1 cellular context compared by ENCODE assay signal in the genomic region with DNA sequence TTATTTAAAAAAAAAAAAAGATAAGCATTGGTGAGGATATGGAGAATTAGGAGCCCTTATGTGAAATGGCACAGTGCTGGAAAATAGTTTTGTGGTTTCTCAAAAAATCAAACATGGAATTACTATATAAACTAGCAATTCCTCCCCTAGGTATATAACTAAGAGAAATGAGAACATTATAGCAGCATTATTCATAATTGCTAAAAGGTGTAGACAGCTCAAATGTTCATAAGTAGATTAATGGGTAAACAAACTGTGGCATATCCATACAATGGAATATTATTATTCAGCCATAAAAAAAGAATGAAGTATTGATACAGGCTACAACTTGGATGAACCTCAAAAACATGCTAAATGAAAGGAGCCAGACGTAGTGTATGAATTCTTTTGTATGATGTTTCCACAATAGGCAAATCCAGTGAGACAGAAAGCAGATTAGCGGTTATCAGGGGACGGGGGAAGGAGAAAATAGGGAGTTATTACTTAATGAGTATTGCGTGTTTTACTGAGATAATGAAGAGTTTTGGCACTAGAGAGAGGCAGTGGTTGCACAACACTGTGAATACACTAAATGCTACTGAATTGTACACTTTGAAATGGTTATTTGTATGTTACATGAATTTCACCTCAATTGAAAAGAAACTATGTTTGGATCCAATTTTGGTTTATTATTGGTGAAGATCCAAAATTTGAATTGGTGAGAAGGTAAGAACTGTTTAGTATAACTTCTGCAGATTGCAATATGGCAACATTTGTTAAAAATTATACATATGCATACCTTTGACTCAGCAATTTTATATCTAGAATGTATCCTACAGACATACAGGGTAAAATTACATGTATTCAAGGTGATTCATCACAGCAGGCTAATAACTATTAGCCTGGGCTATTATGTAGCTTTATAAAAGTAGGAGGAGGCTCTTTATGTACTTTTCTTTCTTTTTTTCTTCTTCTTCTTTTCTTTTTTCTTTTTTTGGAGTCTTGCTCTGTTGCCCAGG.
TF ChIP-seq lines count a peak whose summit lies in the region.

No MANE protein-coding gene starts in this region.

TF ChIP-seq in K562, 482 proteins besides CTCF, POLR2A, EP300 and RAD21 (continued from another document):
- TF ChIP-seq ZNF785 (CRISPR knock-in tag; IDR thresholded peaks at IDR 0.05) (no peak), IRF2 (CRISPR knock-in tag; IDR thresholded peaks at IDR 0.05) (no peak), SMARCC2 (IDR thresholded peaks at IDR 0.05; ENCODE audit: low read depth) (0 out of 2 replicates have a peak, but pooled peaks have one; percentile 27), KLF1 (tag; IDR thresholded peaks at IDR 0.05) (no peak), FOXJ2 (tag; IDR thresholded peaks at IDR 0.05) (peak; percentile 37; the same call in 1 of the 2 replicates), JUNB (CRISPR knock-in tag; conservative IDR thresholded peaks at IDR 0.05) (no peak), DIDO1 (tag; IDR thresholded peaks at IDR 0.05; ENCODE audit: low read depth) (no peak), BRD9 (IDR thresholded peaks at IDR 0.05; ENCODE audit: low read depth, partially characterized antibody) (no peak), ZNF263 (CRISPR knock-in tag; IDR thresholded peaks at IDR 0.05; ENCODE audit: borderline replicate concordance) (no peak), RBFOX2 (IDR thresholded peaks at IDR 0.05; ENCODE audit: low read depth, low read length) (no peak), NFRKB (IDR thresholded peaks at IDR 0.05; ENCODE audit: low read depth) (no peak), ZZZ3 (IDR thresholded peaks at IDR 0.05) (no peak), CEBPB (tag; IDR thresholded peaks at IDR 0.05) (peak; percentile 99), KAT7 (CRISPR knock-in tag; IDR thresholded peaks at IDR 0.05; ENCODE audit: borderline replicate concordance) (no peak), IFI16 (CRISPR knock-in tag; IDR thresholded peaks at IDR 0.05) (no peak), OTX1 (CRISPR knock-in tag; IDR thresholded peaks at IDR 0.05) (no peak), SAFB (IDR thresholded peaks at IDR 0.05; ENCODE audit: borderline replicate concordance, low read depth, low read length) (no peak)
- TF ChIP-seq, protein P1, sequence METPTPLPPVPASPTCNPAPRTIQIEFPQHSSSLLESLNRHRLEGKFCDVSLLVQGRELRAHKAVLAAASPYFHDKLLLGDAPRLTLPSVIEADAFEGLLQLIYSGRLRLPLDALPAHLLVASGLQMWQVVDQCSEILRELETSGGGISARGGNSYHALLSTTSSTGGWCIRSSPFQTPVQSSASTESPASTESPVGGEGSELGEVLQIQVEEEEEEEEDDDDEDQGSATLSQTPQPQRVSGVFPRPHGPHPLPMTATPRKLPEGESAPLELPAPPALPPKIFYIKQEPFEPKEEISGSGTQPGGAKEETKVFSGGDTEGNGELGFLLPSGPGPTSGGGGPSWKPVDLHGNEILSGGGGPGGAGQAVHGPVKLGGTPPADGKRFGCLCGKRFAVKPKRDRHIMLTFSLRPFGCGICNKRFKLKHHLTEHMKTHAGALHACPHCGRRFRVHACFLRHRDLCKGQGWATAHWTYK (CRISPR knock-in tag; IDR thresholded peaks at IDR 0.05) = no peak
- TF ChIP-seq, protein P2, sequence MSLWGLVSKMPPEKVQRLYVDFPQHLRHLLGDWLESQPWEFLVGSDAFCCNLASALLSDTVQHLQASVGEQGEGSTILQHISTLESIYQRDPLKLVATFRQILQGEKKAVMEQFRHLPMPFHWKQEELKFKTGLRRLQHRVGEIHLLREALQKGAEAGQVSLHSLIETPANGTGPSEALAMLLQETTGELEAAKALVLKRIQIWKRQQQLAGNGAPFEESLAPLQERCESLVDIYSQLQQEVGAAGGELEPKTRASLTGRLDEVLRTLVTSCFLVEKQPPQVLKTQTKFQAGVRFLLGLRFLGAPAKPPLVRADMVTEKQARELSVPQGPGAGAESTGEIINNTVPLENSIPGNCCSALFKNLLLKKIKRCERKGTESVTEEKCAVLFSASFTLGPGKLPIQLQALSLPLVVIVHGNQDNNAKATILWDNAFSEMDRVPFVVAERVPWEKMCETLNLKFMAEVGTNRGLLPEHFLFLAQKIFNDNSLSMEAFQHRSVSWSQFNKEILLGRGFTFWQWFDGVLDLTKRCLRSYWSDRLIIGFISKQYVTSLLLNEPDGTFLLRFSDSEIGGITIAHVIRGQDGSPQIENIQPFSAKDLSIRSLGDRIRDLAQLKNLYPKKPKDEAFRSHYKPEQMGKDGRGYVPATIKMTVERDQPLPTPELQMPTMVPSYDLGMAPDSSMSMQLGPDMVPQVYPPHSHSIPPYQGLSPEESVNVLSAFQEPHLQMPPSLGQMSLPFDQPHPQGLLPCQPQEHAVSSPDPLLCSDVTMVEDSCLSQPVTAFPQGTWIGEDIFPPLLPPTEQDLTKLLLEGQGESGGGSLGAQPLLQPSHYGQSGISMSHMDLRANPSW (CRISPR knock-in tag; IDR thresholded peaks at IDR 0.05) = no peak
- TF ChIP-seq, protein P3, sequence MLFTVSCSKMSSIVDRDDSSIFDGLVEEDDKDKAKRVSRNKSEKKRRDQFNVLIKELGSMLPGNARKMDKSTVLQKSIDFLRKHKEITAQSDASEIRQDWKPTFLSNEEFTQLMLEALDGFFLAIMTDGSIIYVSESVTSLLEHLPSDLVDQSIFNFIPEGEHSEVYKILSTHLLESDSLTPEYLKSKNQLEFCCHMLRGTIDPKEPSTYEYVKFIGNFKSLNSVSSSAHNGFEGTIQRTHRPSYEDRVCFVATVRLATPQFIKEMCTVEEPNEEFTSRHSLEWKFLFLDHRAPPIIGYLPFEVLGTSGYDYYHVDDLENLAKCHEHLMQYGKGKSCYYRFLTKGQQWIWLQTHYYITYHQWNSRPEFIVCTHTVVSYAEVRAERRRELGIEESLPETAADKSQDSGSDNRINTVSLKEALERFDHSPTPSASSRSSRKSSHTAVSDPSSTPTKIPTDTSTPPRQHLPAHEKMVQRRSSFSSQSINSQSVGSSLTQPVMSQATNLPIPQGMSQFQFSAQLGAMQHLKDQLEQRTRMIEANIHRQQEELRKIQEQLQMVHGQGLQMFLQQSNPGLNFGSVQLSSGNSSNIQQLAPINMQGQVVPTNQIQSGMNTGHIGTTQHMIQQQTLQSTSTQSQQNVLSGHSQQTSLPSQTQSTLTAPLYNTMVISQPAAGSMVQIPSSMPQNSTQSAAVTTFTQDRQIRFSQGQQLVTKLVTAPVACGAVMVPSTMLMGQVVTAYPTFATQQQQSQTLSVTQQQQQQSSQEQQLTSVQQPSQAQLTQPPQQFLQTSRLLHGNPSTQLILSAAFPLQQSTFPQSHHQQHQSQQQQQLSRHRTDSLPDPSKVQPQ (CRISPR knock-in tag; IDR thresholded peaks at IDR 0.05; ENCODE audit: borderline replicate concordance) = no peak
- TF ChIP-seq, protein P4, sequence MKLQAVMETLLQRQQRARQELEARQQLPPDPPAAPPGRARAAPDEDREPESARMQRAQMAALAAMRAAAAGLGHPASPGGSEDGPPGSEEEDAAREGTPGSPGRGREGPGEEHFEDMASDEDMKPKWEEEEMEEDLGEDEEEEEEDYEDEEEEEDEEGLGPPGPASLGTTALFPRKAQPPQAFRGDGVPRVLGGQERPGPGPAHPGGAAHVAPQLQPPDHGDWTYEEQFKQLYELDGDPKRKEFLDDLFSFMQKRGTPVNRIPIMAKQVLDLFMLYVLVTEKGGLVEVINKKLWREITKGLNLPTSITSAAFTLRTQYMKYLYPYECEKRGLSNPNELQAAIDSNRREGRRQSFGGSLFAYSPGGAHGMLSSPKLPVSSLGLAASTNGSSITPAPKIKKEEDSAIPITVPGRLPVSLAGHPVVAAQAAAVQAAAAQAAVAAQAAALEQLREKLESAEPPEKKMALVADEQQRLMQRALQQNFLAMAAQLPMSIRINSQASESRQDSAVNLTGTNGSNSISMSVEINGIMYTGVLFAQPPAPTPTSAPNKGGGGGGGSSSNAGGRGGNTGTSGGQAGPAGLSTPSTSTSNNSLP (IDR thresholded peaks at IDR 0.05; ENCODE audit: borderline replicate concordance, low read depth, low read length) = no peak
- TF ChIP-seq, protein P5, sequence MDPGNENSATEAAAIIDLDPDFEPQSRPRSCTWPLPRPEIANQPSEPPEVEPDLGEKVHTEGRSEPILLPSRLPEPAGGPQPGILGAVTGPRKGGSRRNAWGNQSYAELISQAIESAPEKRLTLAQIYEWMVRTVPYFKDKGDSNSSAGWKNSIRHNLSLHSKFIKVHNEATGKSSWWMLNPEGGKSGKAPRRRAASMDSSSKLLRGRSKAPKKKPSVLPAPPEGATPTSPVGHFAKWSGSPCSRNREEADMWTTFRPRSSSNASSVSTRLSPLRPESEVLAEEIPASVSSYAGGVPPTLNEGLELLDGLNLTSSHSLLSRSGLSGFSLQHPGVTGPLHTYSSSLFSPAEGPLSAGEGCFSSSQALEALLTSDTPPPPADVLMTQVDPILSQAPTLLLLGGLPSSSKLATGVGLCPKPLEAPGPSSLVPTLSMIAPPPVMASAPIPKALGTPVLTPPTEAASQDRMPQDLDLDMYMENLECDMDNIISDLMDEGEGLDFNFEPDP (CRISPR knock-in tag; IDR thresholded peaks at IDR 0.05) = no peak
- TF ChIP-seq, protein P6, sequence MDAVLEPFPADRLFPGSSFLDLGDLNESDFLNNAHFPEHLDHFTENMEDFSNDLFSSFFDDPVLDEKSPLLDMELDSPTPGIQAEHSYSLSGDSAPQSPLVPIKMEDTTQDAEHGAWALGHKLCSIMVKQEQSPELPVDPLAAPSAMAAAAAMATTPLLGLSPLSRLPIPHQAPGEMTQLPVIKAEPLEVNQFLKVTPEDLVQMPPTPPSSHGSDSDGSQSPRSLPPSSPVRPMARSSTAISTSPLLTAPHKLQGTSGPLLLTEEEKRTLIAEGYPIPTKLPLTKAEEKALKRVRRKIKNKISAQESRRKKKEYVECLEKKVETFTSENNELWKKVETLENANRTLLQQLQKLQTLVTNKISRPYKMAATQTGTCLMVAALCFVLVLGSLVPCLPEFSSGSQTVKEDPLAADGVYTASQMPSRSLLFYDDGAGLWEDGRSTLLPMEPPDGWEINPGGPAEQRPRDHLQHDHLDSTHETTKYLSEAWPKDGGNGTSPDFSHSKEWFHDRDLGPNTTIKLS (IDR thresholded peaks at IDR 0.05; ENCODE audit: borderline replicate concordance, low read depth) = no peak
